Comparison of ENCODE assay signal across 1 cellular context in genomic region chr14:74712499-74713394, GRCh38.
TF ChIP-seq lines count a peak whose summit lies in the region.

TSS of gene AREL1 (minus strand) at chr14:74713080. CDS start at chr14:74685615, 27,465 bp downstream.
TSS of gene FCF1 (plus strand) at chr14:74713144. CDS start at chr14:74713198, 54 bp downstream.

TF ChIP-seq in HEK293, 187 proteins besides CTCF, POLR2A, EP300 and RAD21 (continued from another document):
- peak; percentile 51; the same call in 1 of the 2 replicates for TF ChIP-seq ZNF639 (tag by site-specific recombination; IDR thresholded peaks at IDR 0.05)
- TF ChIP-seq ZNF677 (tag by site-specific recombination; IDR thresholded peaks at IDR 0.05): no peak
- no peak for TF ChIP-seq REPIN1 (tag by site-specific recombination; IDR thresholded peaks at IDR 0.05; ENCODE audit: low read depth)
- peak; percentile 31; the same call in 1 of the 2 replicates for TF ChIP-seq ZNF580 (tag by site-specific recombination; IDR thresholded peaks at IDR 0.05)
- peak; percentile 80 for TF ChIP-seq ATF2 (tag by site-specific recombination; IDR thresholded peaks at IDR 0.05; ENCODE audit: low read depth)
- TF ChIP-seq SP3 (tag by site-specific recombination; IDR thresholded peaks at IDR 0.05): 0 out of 2 replicates have a peak, but pooled peaks have one; percentile 12
- TF ChIP-seq GFI1B (tag by site-specific recombination; IDR thresholded peaks at IDR 0.05): no peak
- TF ChIP-seq ZNF155 (tag by site-specific recombination; IDR thresholded peaks at IDR 0.05): no peak
- no peak for TF ChIP-seq INSM2 (tag by site-specific recombination; IDR thresholded peaks at IDR 0.05)
- peak; percentile 99 for TF ChIP-seq ZBTB21 (tag by site-specific recombination; IDR thresholded peaks at IDR 0.05)
- TF ChIP-seq ZNF623 (tag by site-specific recombination; IDR thresholded peaks at IDR 0.05): no peak
- no peak for TF ChIP-seq ZNF571 (tag by site-specific recombination; IDR thresholded peaks at IDR 0.05)
- TF ChIP-seq KLF8 (tag by site-specific recombination; IDR thresholded peaks at IDR 0.05): 0 out of 2 replicates have a peak, but pooled peaks have one; percentile 23
- peak; percentile 83 for TF ChIP-seq SP2 (tag by site-specific recombination; IDR thresholded peaks at IDR 0.05)
- TF ChIP-seq ZNF600 (tag by site-specific recombination; IDR thresholded peaks at IDR 0.05): peak; percentile 60; the same call in 1 of the 2 replicates
- no peak for TF ChIP-seq ZNF398 (tag by site-specific recombination; IDR thresholded peaks at IDR 0.05)
- peak; percentile 35; the same call in 1 of the 2 replicates for TF ChIP-seq PRDM10 (tag by site-specific recombination; IDR thresholded peaks at IDR 0.05)
- TF ChIP-seq ZNF513 (tag by site-specific recombination; IDR thresholded peaks at IDR 0.05): no peak
- TF ChIP-seq ZNF174 (tag by site-specific recombination; IDR thresholded peaks at IDR 0.05): no peak
- TF ChIP-seq PRDM4 (tag by site-specific recombination; IDR thresholded peaks at IDR 0.05): no peak
- peak; percentile 96 for TF ChIP-seq ZBTB11 (tag by site-specific recombination; conservative IDR thresholded peaks at IDR 0.05; ENCODE audit: low read depth)
- TF ChIP-seq ZBTB8A (tag by site-specific recombination; IDR thresholded peaks at IDR 0.05): peak; percentile 16; the same call in 1 of the 2 replicates
- no peak for TF ChIP-seq ZNF707 (tag by site-specific recombination; IDR thresholded peaks at IDR 0.05)
- 0 out of 2 replicates have a peak, but pooled peaks have one; percentile 20 for TF ChIP-seq SP7 (tag by site-specific recombination; IDR thresholded peaks at IDR 0.05)
- peak; percentile 6; the same call in 1 of the 2 replicates for TF ChIP-seq PRDM1 (tag by site-specific recombination; IDR thresholded peaks at IDR 0.05)
- TF ChIP-seq ZBTB17 (tag by site-specific recombination; IDR thresholded peaks at IDR 0.05): peak; percentile 61
- TF ChIP-seq ZNF629 (tag by site-specific recombination; IDR thresholded peaks at IDR 0.05): peak; percentile 100
- peak; percentile 56; the same call in 1 of the 2 replicates for TF ChIP-seq ZNF660 (tag by site-specific recombination; IDR thresholded peaks at IDR 0.05)
- TF ChIP-seq KLF1 (tag by site-specific recombination; IDR thresholded peaks at IDR 0.05): no peak
- TF ChIP-seq ZNF654 (tag by site-specific recombination; IDR thresholded peaks at IDR 0.05; ENCODE audit: low read depth): no peak
- TF ChIP-seq ZNF558 (tag by site-specific recombination; IDR thresholded peaks at IDR 0.05): no peak
- TF ChIP-seq ZNF133 (tag by site-specific recombination; IDR thresholded peaks at IDR 0.05): no peak
- no peak for TF ChIP-seq ZNF146 (tag by site-specific recombination; IDR thresholded peaks at IDR 0.05)
